In the genomic region with DNA sequence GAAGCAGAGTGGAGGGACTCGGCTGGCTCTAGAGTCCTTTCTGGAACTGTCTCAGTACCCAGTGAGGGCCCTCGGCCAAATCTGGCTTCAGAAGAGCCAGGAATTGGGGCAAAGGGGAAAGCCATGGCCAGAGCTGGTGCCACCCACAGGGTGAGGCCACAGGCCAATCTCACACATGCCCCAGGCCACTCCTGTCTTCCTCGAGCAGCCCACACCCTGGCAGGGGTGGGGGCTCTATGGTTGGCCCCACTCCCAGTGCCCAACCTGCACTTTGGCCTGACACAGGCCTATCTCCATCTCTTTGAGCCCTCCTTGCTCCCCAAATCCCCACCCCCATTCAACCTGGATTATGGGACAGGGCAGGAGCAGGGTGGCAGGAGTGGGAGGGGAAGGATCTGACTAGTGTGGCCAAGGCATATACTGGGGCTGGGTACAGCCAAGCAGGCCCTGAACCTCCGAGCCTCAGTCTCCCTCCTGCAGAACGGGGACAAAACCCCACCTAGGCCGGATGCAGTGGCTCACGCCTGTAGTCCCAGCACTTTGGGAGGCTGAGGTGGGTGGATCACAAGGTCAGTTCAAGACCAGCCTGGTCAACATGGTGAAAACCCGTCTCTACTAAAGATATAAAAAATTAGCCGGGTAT, we compare ENCODE assay signal across 1 cellular context.
TF ChIP-seq lines count a peak whose summit lies in the region.

No MANE protein-coding gene starts in this region.

TF ChIP-seq in HepG2, 621 proteins besides CTCF, POLR2A, EP300 and RAD21:
- TF ChIP-seq AGO2 (optimal IDR thresholded peaks at IDR 0.05; ENCODE audit: low read depth, low read length) = peak; percentile 91
- 0 out of 2 replicates have a peak, but pooled peaks have one; percentile 31 for TF ChIP-seq POLR2G (IDR thresholded peaks at IDR 0.05; ENCODE audit: low read depth, low read length)
- no peak for TF ChIP-seq ZBTB42 (CRISPR knock-in tag; IDR thresholded peaks at IDR 0.05)
- no peak for TF ChIP-seq ZNF235 (CRISPR knock-in tag; IDR thresholded peaks at IDR 0.05; ENCODE audit: borderline replicate concordance)
- TF ChIP-seq PPARG (CRISPR knock-in tag; conservative IDR thresholded peaks at IDR 0.05) = 0 out of 2 replicates have a peak, but pooled peaks have one; percentile 31
- TF ChIP-seq RBM22 (optimal IDR thresholded peaks at IDR 0.05; ENCODE audit: low read length) = peak; percentile 60
- 0 out of 2 replicates have a peak, but pooled peaks have one; percentile 43 for TF ChIP-seq HNRNPL (IDR thresholded peaks at IDR 0.05; ENCODE audit: low read depth, low read length)
- TF ChIP-seq, protein P1, sequence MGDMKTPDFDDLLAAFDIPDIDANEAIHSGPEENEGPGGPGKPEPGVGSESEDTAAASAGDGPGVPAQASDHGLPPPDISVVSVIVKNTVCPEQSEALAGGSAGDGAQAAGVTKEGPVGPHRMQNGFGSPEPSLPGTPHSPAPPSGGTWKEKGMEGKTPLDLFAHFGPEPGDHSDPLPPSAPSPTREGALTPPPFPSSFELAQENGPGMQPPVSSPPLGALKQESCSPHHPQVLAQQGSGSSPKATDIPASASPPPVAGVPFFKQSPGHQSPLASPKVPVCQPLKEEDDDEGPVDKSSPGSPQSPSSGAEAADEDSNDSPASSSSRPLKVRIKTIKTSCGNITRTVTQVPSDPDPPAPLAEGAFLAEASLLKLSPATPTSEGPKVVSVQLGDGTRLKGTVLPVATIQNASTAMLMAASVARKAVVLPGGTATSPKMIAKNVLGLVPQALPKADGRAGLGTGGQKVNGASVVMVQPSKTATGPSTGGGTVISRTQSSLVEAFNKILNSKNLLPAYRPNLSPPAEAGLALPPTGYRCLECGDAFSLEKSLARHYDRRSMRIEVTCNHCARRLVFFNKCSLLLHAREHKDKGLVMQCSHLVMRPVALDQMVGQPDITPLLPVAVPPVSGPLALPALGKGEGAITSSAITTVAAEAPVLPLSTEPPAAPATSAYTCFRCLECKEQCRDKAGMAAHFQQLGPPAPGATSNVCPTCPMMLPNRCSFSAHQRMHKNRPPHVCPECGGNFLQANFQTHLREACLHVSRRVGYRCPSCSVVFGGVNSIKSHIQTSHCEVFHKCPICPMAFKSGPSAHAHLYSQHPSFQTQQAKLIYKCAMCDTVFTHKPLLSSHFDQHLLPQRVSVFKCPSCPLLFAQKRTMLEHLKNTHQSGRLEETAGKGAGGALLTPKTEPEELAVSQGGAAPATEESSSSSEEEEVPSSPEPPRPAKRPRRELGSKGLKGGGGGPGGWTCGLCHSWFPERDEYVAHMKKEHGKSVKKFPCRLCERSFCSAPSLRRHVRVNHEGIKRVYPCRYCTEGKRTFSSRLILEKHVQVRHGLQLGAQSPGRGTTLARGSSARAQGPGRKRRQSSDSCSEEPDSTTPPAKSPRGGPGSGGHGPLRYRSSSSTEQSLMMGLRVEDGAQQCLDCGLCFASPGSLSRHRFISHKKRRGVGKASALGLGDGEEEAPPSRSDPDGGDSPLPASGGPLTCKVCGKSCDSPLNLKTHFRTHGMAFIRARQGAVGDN (CRISPR knock-in tag; IDR thresholded peaks at IDR 0.05) = 0 out of 2 replicates have a peak, but pooled peaks have one; percentile 14
- TF ChIP-seq AGO1 (IDR thresholded peaks at IDR 0.05; ENCODE audit: low read depth, low read length, poor library complexity, severe bottlenecking) = peak; percentile 92
- TF ChIP-seq MBNL3 (CRISPR knock-in tag; conservative IDR thresholded peaks at IDR 0.05) = no peak
